ENCODE assay signal across 11 cellular contexts in genomic region chr15:39586387-39587171, GRCh38.
DNase-seq lines count a peak whose midpoint lies in the region; ATAC-seq and TF ChIP-seq lines count a peak whose summit lies in the region.
"Had no signal": no experiment of that assay in that cellular context is flagged by ENCODE, and none has a peak within 500 bp of the region (broad histone marks: within the 10 kb centered on the region; RNA-seq: fewer than 3 reads in every experiment).

No MANE protein-coding gene starts in this region.

- no peak for ATAC-seq in GM21423 (IDR thresholded peaks at IDR 0.05; ENCODE audit: unreplicated experiment)

- no peak for TF ChIP-seq CTCF in choroid plexus epithelial cell (conservative IDR thresholded peaks at IDR 0.05; ENCODE audit: low read depth, low read length)

- H3K36me3 ChIP-seq in subcutaneous abdominal adipose tissue (ENCODE audit: control insufficient read depth in 5 of 5, insufficient read depth in 5 of 5, low read length in 5 of 5): peaks cover 52 to 92% (median 82%) of the 10 kb centered on the region in 5 donors

- H3K9me3 ChIP-seq in subcutaneous abdominal adipose tissue (ENCODE audit: control insufficient read depth in 5 of 5, low read length in 5 of 5): no peaks in the 10 kb centered on the region

- H3K27ac ChIP-seq in subcutaneous abdominal adipose tissue (ENCODE audit: low read depth, low read length): peak overlapping the region; percentile 19

- peaks cover 3 to 49% (median 19%) of the 10 kb centered on the region in 5 donors for H3K4me1 ChIP-seq in subcutaneous abdominal adipose tissue (ENCODE audit: control insufficient read depth in 5 of 5, insufficient read depth in 5 of 5, low read length in 5 of 5)

- DNase-seq in NCI-H1694 treated with DMSO at 0.1 percent for 48 hours (lab: John Stamatoyannopoulos, UW) (peak; percentile 10), NCI-H1694 (lab: John Stamatoyannopoulos, UW) (no peak), choroid plexus epithelial cell (ENCODE audit: low read depth) (peak; percentile 85), kidney tubule cell (ENCODE audit: low spot score) (peak; percentile 60), NCI-H82 (lab: John Stamatoyannopoulos, UW) (no peak), NCI-H1105 (lab: John Stamatoyannopoulos, UW) (no peak)
- DNase-seq: DND-41, NCI-H2227 treated with DMSO at 0.1 percent for 48 hours, RPMI8226 had no signal

- no peak overlapping the region for H3K9ac ChIP-seq in subcutaneous abdominal adipose tissue (ENCODE audit: low read length in 5 of 5)

- no peaks in the 10 kb centered on the region for H3K27me3 ChIP-seq in subcutaneous abdominal adipose tissue (ENCODE audit: control insufficient read depth in 5 of 5, insufficient read depth in 4 of 5, low read length in 5 of 5)

- H3K4me3 ChIP-seq in choroid plexus epithelial cell (ENCODE audit: low read depth, low read length) (no peak overlapping the region), subcutaneous abdominal adipose tissue (ENCODE audit: low read depth in 1 of 5, low read length in 5 of 5) (peak overlapping the region in 1 of 5 donors; percentile 14)

Comparison
In these comparisons a context has a peak if more than half of its experiments do, and no peak if none do; other contexts are left out.
1. DNase-seq: peak in NCI-H1694 treated with DMSO at 0.1 percent for 48 hours (single experiment), choroid plexus epithelial cell (single experiment) and kidney tubule cell (single experiment); none in NCI-H1694 (single experiment), NCI-H82 (single experiment) and NCI-H1105 (single experiment).